ENCODE assay signal across 8 cellular contexts in genomic region chr13:44575035-44575434, GRCh38. TPM values are rescaled to one million over a fixed set of nuclear protein-coding genes. Genes with fewer than 3 reads are reported as not detected.
DNase-seq lines count a peak whose midpoint lies in the region; ATAC-seq and TF ChIP-seq lines count a peak whose summit lies in the region.

No MANE protein-coding gene starts in this region.

- no peak overlapping the region for H2AFZ ChIP-seq in GM23338

- H3K4me2 ChIP-seq in GM23338: peak overlapping the region; percentile 75

- intact Hi-C loops in activated B cell treated with CpG ODN at 0.5 μM for 24 hours (cut with micrococcal nuclease): loop anchor here (2.0 to 10.0 kb wide), 9 partner anchors 397 to 1980 kb away; partner anchors contain the start of genes COG3, DNAJC15, LRCH1 and SLC25A30

- peaks cover 40% of the 10 kb centered on the region for H3K36me3 Mint-ChIP-seq in GM23338 (ENCODE audit: low read depth)
- peaks cover 2% of the 10 kb centered on the region for H3K36me3 Mint-ChIP-seq in activated B cell treated with CpG ODN at 0.5 μM for 24 hours (ENCODE audit: low read depth)
- no peaks in the 10 kb centered on the region for H3K36me3 Mint-ChIP-seq in glutamatergic neuron (ENCODE audit: unreplicated experiment)

- TF ChIP-seq CTCF in GM23338 (conservative IDR thresholded peaks at IDR 0.05; ENCODE audit: low read depth in 2 of 2) (no peak), activated B cell treated with CpG ODN at 0.5 μM for 24 hours (IDR thresholded peaks at IDR 0.05) (no peak), glutamatergic neuron (IDR thresholded peaks at IDR 0.05; ENCODE audit: partially characterized antibody, unreplicated experiment) (no peak)

- H3K9me2 ChIP-seq in GM23338 (ENCODE audit: insufficient read depth): no peaks in the 10 kb centered on the region

- H3F3A ChIP-seq in GM23338 (replicated peaks; ENCODE audit: low read depth): peaks cover 4% of the 10 kb centered on the region; the same call in 1 of the 2 replicates

- H3K4me1 Mint-ChIP-seq in GM23338 (peaks cover 51% of the 10 kb centered on the region), activated B cell treated with CpG ODN at 0.5 μM for 24 hours (peaks cover 27% of the 10 kb centered on the region), glutamatergic neuron (ENCODE audit: low read depth, unreplicated experiment) (peaks cover 40% of the 10 kb centered on the region)

- POLR2A ChIA-PET in activated B cell treated with CpG ODN at 0.5 μM for 24 hours (lab: Charles Lee): no interaction called here

- peak overlapping the region; percentile 68 to 97 (median 77) for H3K9ac ChIP-seq in skeletal muscle tissue (ENCODE audit: low read depth in 1 of 3, low read length in 3 of 3)

- H4K20me1 ChIP-seq in GM23338 (replicated peaks; ENCODE audit: insufficient read depth): peaks cover 11% of the 10 kb centered on the region; the same call in 1 of the 2 replicates

- H3K36me3 ChIP-seq in GM23338 (ENCODE audit: insufficient read depth) (no peaks in the 10 kb centered on the region), skeletal muscle tissue (ENCODE audit: control insufficient read depth in 3 of 3, insufficient read depth in 3 of 3, low read length in 3 of 3) (peaks cover 0 to 5% (median 4%) of the 10 kb centered on the region in 3 donors)

- H3K27ac Mint-ChIP-seq in GM23338 (no peak overlapping the region), activated B cell treated with CpG ODN at 0.5 μM for 24 hours (no peak overlapping the region), glutamatergic neuron (ENCODE audit: unreplicated experiment) (peak overlapping the region; percentile 16)

- H3K27me3 Mint-ChIP-seq in GM23338 (ENCODE audit: insufficient read depth, low read depth, poor library complexity): peaks cover 11% of the 10 kb centered on the region
- peaks cover 3% of the 10 kb centered on the region for H3K27me3 Mint-ChIP-seq in activated B cell treated with CpG ODN at 0.5 μM for 24 hours
- H3K27me3 Mint-ChIP-seq in glutamatergic neuron (ENCODE audit: unreplicated experiment): peaks cover 9% of the 10 kb centered on the region

- no peaks in the 10 kb centered on the region for H3K9me3 ChIP-seq in skeletal muscle tissue (ENCODE audit: control insufficient read depth in 3 of 3, low read length in 3 of 3)

- DNase-seq in GM23338 (ENCODE audit: low spot score) (no peak), activated B cell treated with CpG ODN at 0.5 μM for 24 hours (no peak), glutamatergic neuron (no peak), NCI-H187 (lab: John Stamatoyannopoulos, UW) (no peak), HuH-7.5 (ENCODE audit: low spot score) (no peak)
- DNase-seq in activated CD4-positive, CD25-positive, alpha-beta regulatory T cell treated with anti-CD3 and anti-CD28 coated beads, Interleukin-2, amount 50 U/mL, for 72 hours: no peak

- ATAC-seq in GM23338: no peak
- no peak for ATAC-seq in activated B cell treated with CpG ODN at 0.5 μM for 24 hours (ENCODE audit: low read depth)
- no peak for ATAC-seq in GM18907 (IDR thresholded peaks at IDR 0.05; ENCODE audit: unreplicated experiment)

- H3K9me3 Mint-ChIP-seq in GM23338 (no peaks in the 10 kb centered on the region), activated B cell treated with CpG ODN at 0.5 μM for 24 hours (no peaks in the 10 kb centered on the region), glutamatergic neuron (ENCODE audit: unreplicated experiment) (peaks cover 16% of the 10 kb centered on the region)

- CTCF ChIA-PET in activated B cell treated with CpG ODN at 0.5 μM for 24 hours (lab: Charles Lee): no interaction called here

- H3K4me3 Mint-ChIP-seq in GM23338 (peak overlapping the region; percentile 95), activated B cell treated with CpG ODN at 0.5 μM for 24 hours (peak overlapping the region; percentile 95), glutamatergic neuron (ENCODE audit: unreplicated experiment) (peak overlapping the region; percentile 91)

- H3K79me2 ChIP-seq in GM23338 (replicated peaks; ENCODE audit: insufficient read depth): peaks cover 62% of the 10 kb centered on the region

- H3K4me1 ChIP-seq in GM23338 (ENCODE audit: insufficient read depth) (peaks cover 35% of the 10 kb centered on the region), skeletal muscle tissue (ENCODE audit: control insufficient read depth in 3 of 3, insufficient read depth in 3 of 3, low read length in 3 of 3) (peaks cover 28 to 38% (median 38%) of the 10 kb centered on the region in 3 donors)

- H3K27ac ChIP-seq in GM23338 (ENCODE audit: low read depth): no peak overlapping the region
- peak overlapping the region; percentile 97 for H3K27ac ChIP-seq in skeletal muscle tissue (ENCODE audit: low read depth, low read length)

- no peaks in the 10 kb centered on the region for H3K27me3 ChIP-seq in GM23338 (ENCODE audit: insufficient read depth)
- no peaks in the 10 kb centered on the region for H3K27me3 ChIP-seq in skeletal muscle tissue (ENCODE audit: control insufficient read depth in 3 of 3, insufficient read depth in 3 of 3, low read length in 3 of 3)

- peak overlapping the region; percentile 71 for H3K4me3 ChIP-seq in GM23338
- peak overlapping the region; percentile 77 to 84 (median 83) for H3K4me3 ChIP-seq in skeletal muscle tissue (ENCODE audit: low read length in 3 of 3)

TF ChIP-seq in GM23338, 12 proteins besides CTCF, POLR2A, EP300 and RAD21 (continues in another document):
- TF ChIP-seq ETS1 (IDR thresholded peaks at IDR 0.05): no peak
- no peak for TF ChIP-seq ZNF462 (CRISPR knock-in tag; IDR thresholded peaks at IDR 0.05)
- TF ChIP-seq ZNF331 (CRISPR knock-in tag; IDR thresholded peaks at IDR 0.05; ENCODE audit: low read depth): no peak

RNA-seq across cellular contexts. Expression of gene TSC22D1, which starts 1.1 kb away (rescaled TPM):
- 101 and 114 TPM in 2 replicates for total RNA-seq in GM23338 (2014; rRNA removed; shearing (Covaris generic))
- 50.5 and 58.5 TPM in 2 replicates for polyA plus RNA-seq in GM23338 (2016; fragmentation: Nextera tagmentation; extraction: Ambion mirVana)
- 10.6 and 18.6 TPM in 2 replicates for total RNA-seq in activated B cell treated with CpG ODN at 0.5 μM for 24 hours
- total RNA-seq in glutamatergic neuron (ENCODE audit: unreplicated experiment): 111 TPM
- 69.4 TPM for total RNA-seq in skeletal muscle tissue
